In genomic region chr5:54804521-54804920, GRCh38 we compare ENCODE assay signal across 24 cellular contexts.
"Had no signal": no experiment of that assay in that cellular context is flagged by ENCODE, and none has a peak within 500 bp of the region (broad histone marks: within the 10 kb centered on the region; RNA-seq: fewer than 3 reads in every experiment).

No MANE protein-coding gene starts in this region.

- H3K27me3 Mint-ChIP-seq: activated naive CD8-positive, alpha-beta T cell treated with anti-CD3 and anti-CD28 coated beads, Interleukin-2, amount 10 ng/mL, durations not matched to agents 7 days and 5 days; naive B cell; type B pancreatic cell had no signal

- H3K27ac Mint-ChIP-seq: activated naive CD4-positive, alpha-beta T cell treated with anti-CD3 and anti-CD28 coated beads for 36 hours; activated naive CD8-positive, alpha-beta T cell treated with anti-CD3 and anti-CD28 coated beads, Interleukin-2, amount 10 ng/mL, durations not matched to agents 7 days and 5 days; naive B cell; type B pancreatic cell had no signal

- H3K4me1 Mint-ChIP-seq: activated naive CD8-positive, alpha-beta T cell treated with anti-CD3 and anti-CD28 coated beads, Interleukin-2, amount 10 ng/mL, durations not matched to agents 7 days and 5 days; neural crest cell had no signal

- H3K4me3 Mint-ChIP-seq: activated naive CD4-positive, alpha-beta T cell treated with anti-CD3 and anti-CD28 coated beads for 36 hours; activated naive CD8-positive, alpha-beta T cell treated with anti-CD3 and anti-CD28 coated beads, Interleukin-2, amount 10 ng/mL, durations not matched to agents 7 days and 5 days; mesothelial cell of epicardium; naive B cell; neural crest cell; type B pancreatic cell had no signal

- H3K36me3 Mint-ChIP-seq: activated naive CD8-positive, alpha-beta T cell treated with anti-CD3 and anti-CD28 coated beads, Interleukin-2, amount 10 ng/mL, durations not matched to agents 7 days and 5 days; mesothelial cell of epicardium; naive B cell; type B pancreatic cell had no signal

- DNase-seq: activated CD4-positive, alpha-beta T cell treated with anti-CD3 and anti-CD28 coated beads for 4 hours; activated CD4-positive, alpha-beta T cell treated with anti-CD3 and anti-CD28 coated beads, Interleukin-2, amount 50 U/mL, for 4 hours; activated effector memory CD4-positive, alpha-beta T cell treated with anti-CD3 and anti-CD28 coated beads, Interleukin-2, amount 50 U/mL, for 16 hours; activated naive CD4-positive, alpha-beta T cell treated with anti-CD3 and anti-CD28 coated beads for 36 hours; activated naive CD8-positive, alpha-beta T cell treated with anti-CD3 and anti-CD28 coated beads, Interleukin-2, amount 10 ng/mL, durations not matched to agents 7 days and 5 days; amygdala; body of pancreas; colonic mucosa; effector CD8-positive, alpha-beta T cell; esophagus squamous epithelium; foreskin melanocyte; heart right ventricle; naive B cell; occipital lobe; psoas muscle; sigmoid colon; stimulated activated CD4-positive, alpha-beta T cell treated with anti-CD3 and anti-CD28 coated beads, Interleukin-1b, Interleukin-23, amount 100 ng/mL, for 48 hours; stimulated activated naive CD4-positive, alpha-beta T cell treated with Interleukin-2 at 50 U/mL for 16 hours had no signal

- ATAC-seq: body of pancreas, heart right ventricle, psoas muscle had no signal

- H3K4me3 ChIP-seq: body of pancreas, colonic mucosa, esophagus squamous epithelium, heart right ventricle, psoas muscle, sigmoid colon, smooth muscle cell, thoracic aorta, vagina had no signal

- H3K9me3 Mint-ChIP-seq: activated naive CD4-positive, alpha-beta T cell treated with anti-CD3 and anti-CD28 coated beads for 36 hours; neural crest cell had no signal
